ENCODE assay signal across 8 cellular contexts in the genomic region with DNA sequence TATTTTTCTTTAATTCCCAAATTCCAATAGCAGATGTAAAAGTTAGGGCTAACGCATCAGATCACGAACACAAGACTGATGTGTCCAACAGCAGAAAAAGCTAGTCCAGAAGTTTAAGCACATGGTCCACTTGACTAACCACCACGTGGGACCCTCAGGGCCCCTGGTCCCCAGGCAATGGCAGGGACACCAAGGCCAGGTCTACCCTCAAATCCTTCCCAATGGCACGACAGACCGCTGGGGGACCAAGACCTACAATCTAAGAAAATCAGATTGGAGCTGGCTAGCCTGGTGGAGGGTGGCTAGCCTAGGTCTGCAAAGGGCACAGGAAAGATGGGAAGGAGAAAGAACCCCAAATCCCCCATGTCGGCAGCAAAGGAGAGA. TPM values are rescaled to one million over a fixed set of nuclear protein-coding genes. Genes with fewer than 3 reads are reported as not detected.
DNase-seq lines count a peak whose midpoint lies in the region.

No MANE protein-coding gene starts in this region.

- peaks cover 23% of the 10 kb centered on the region for H3K27me3 Mint-ChIP-seq in activated T-helper 1 cell treated with anti-CD3 and anti-CD28 coated beads, Interleukin-12 subunit alpha, Interleukin-12 subunit beta, Interleukin-2, Interleukin-4 antibody, amounts not matched to agents 30 ng/mL and 10 ng/mL and 1 ng/mL, durations not matched to agents 14 hours and 24 hours and 36 hours (ENCODE audit: insufficient read depth)

- peak overlapping the region; percentile 93 for H3K27ac Mint-ChIP-seq in activated T-helper 1 cell treated with anti-CD3 and anti-CD28 coated beads, Interleukin-12 subunit alpha, Interleukin-12 subunit beta, Interleukin-2, Interleukin-4 antibody, amounts not matched to agents 30 ng/mL and 10 ng/mL and 1 ng/mL, durations not matched to agents 14 hours and 24 hours and 36 hours

- H3K4me1 Mint-ChIP-seq in activated T-helper 1 cell treated with anti-CD3 and anti-CD28 coated beads, Interleukin-12 subunit alpha, Interleukin-12 subunit beta, Interleukin-2, Interleukin-4 antibody, amounts not matched to agents 30 ng/mL and 10 ng/mL and 1 ng/mL, durations not matched to agents 14 hours and 24 hours and 36 hours (ENCODE audit: low read depth), result peaks cover 27% of the 10 kb centered on the region

- peaks cover 12% of the 10 kb centered on the region for H3K36me3 Mint-ChIP-seq in activated T-helper 1 cell treated with anti-CD3 and anti-CD28 coated beads, Interleukin-12 subunit alpha, Interleukin-12 subunit beta, Interleukin-2, Interleukin-4 antibody, amounts not matched to agents 30 ng/mL and 10 ng/mL and 1 ng/mL, durations not matched to agents 14 hours and 24 hours and 36 hours (ENCODE audit: low read depth)

- peak overlapping the region; percentile 89 for H3K4me3 ChIP-seq in iPS-18c (ENCODE audit: insufficient read depth, low read depth, low read length)

- peak overlapping the region; percentile 94 for H3K4me3 Mint-ChIP-seq in activated T-helper 1 cell treated with anti-CD3 and anti-CD28 coated beads, Interleukin-12 subunit alpha, Interleukin-12 subunit beta, Interleukin-2, Interleukin-4 antibody, amounts not matched to agents 30 ng/mL and 10 ng/mL and 1 ng/mL, durations not matched to agents 14 hours and 24 hours and 36 hours

- no peaks in the 10 kb centered on the region for H3K9me3 Mint-ChIP-seq in activated T-helper 1 cell treated with anti-CD3 and anti-CD28 coated beads, Interleukin-12 subunit alpha, Interleukin-12 subunit beta, Interleukin-2, Interleukin-4 antibody, amounts not matched to agents 30 ng/mL and 10 ng/mL and 1 ng/mL, durations not matched to agents 14 hours and 24 hours and 36 hours

- DNase-seq in DMS 273 (lab: John Stamatoyannopoulos, UW; ENCODE audit: unreplicated experiment) (peak; percentile 54), DMS 273 treated with DMSO at 0.1 percent for 48 hours (lab: John Stamatoyannopoulos, UW) (no peak), superior temporal gyrus (ENCODE audit: extremely low spot score) (peak; percentile 8), NCI-H226 (no peak), NCI-H2227 (lab: John Stamatoyannopoulos, UW; ENCODE audit: unreplicated experiment) (no peak), NCI-H510A treated with DMSO at 0.1 percent for 48 hours (lab: John Stamatoyannopoulos, UW) (no peak)
- no peak for DNase-seq in activated T-helper 1 cell treated with anti-CD3 and anti-CD28 coated beads, Interleukin-12 subunit alpha, Interleukin-12 subunit beta, Interleukin-2, Interleukin-4 antibody, amounts not matched to agents 30 ng/mL and 10 ng/mL and 1 ng/mL, durations not matched to agents 14 hours and 24 hours and 36 hours (ENCODE audit: low spot score)

- intact Hi-C loops in activated T-helper 1 cell treated with anti-CD3 and anti-CD28 coated beads, Interleukin-12 subunit alpha, Interleukin-12 subunit beta, Interleukin-2, Interleukin-4 antibody, amounts not matched to agents 30 ng/mL and 10 ng/mL and 1 ng/mL, durations not matched to agents 14 hours and 24 hours and 36 hours (cut with micrococcal nuclease), result loop anchor here (2.0 to 5.0 kb wide), 4 partner anchors 66 to 215 kb away; a partner anchor contains a TSS

- H3K9me3 ChIP-seq in iPS-18c (ENCODE audit: control insufficient read depth, insufficient read depth, low read length), result peaks cover 2% of the 10 kb centered on the region

RNA-seq across cellular contexts. Expression of a gene that starts 1.5 kb away (rescaled TPM):
- total RNA-seq in activated T-helper 1 cell treated with anti-CD3 and anti-CD28 coated beads, Interleukin-12 subunit alpha, Interleukin-12 subunit beta, Interleukin-2, Interleukin-4 antibody, amounts not matched to agents 30 ng/mL and 10 ng/mL and 1 ng/mL, durations not matched to agents 14 hours and 24 hours and 36 hours, result 49.1 and 53.8 TPM in 2 replicates

RNA-seq across cellular contexts. Expression of a gene that starts 13.4 kb away (rescaled TPM):
- 82.7 and 84.4 TPM in 2 replicates for total RNA-seq in activated T-helper 1 cell treated with anti-CD3 and anti-CD28 coated beads, Interleukin-12 subunit alpha, Interleukin-12 subunit beta, Interleukin-2, Interleukin-4 antibody, amounts not matched to agents 30 ng/mL and 10 ng/mL and 1 ng/mL, durations not matched to agents 14 hours and 24 hours and 36 hours

RNA-seq across cellular contexts. Expression of a gene that starts 19.0 kb away (rescaled TPM):
- total RNA-seq in activated T-helper 1 cell treated with anti-CD3 and anti-CD28 coated beads, Interleukin-12 subunit alpha, Interleukin-12 subunit beta, Interleukin-2, Interleukin-4 antibody, amounts not matched to agents 30 ng/mL and 10 ng/mL and 1 ng/mL, durations not matched to agents 14 hours and 24 hours and 36 hours, result 218 and 221 TPM in 2 replicates

RNA-seq across cellular contexts. Expression of a gene that starts 27.7 kb away (rescaled TPM):
- total RNA-seq in activated T-helper 1 cell treated with anti-CD3 and anti-CD28 coated beads, Interleukin-12 subunit alpha, Interleukin-12 subunit beta, Interleukin-2, Interleukin-4 antibody, amounts not matched to agents 30 ng/mL and 10 ng/mL and 1 ng/mL, durations not matched to agents 14 hours and 24 hours and 36 hours, result not detected in 2 replicates

RNA-seq across cellular contexts. Expression of a gene that starts 36.3 kb away (rescaled TPM):
- total RNA-seq in activated T-helper 1 cell treated with anti-CD3 and anti-CD28 coated beads, Interleukin-12 subunit alpha, Interleukin-12 subunit beta, Interleukin-2, Interleukin-4 antibody, amounts not matched to agents 30 ng/mL and 10 ng/mL and 1 ng/mL, durations not matched to agents 14 hours and 24 hours and 36 hours, result not detected in 2 replicates

Comparison
In these comparisons a context has a peak if more than half of its experiments do, and no peak if none do; other contexts are left out.
1. DNase-seq: peak in DMS 273 (single experiment) and superior temporal gyrus (single experiment); none in DMS 273 treated with DMSO at 0.1 percent for 48 hours (single experiment), activated T-helper 1 cell treated with anti-CD3 and anti-CD28 coated beads, Interleukin-12 subunit alpha, Interleukin-12 subunit beta, Interleukin-2, Interleukin-4 antibody, amounts not matched to agents 30 ng/mL and 10 ng/mL and 1 ng/mL, durations not matched to agents 14 hours and 24 hours and 36 hours (single experiment), NCI-H226 (single experiment), NCI-H2227 (single experiment) and NCI-H510A treated with DMSO at 0.1 percent for 48 hours (single experiment).